In the genomic region with DNA sequence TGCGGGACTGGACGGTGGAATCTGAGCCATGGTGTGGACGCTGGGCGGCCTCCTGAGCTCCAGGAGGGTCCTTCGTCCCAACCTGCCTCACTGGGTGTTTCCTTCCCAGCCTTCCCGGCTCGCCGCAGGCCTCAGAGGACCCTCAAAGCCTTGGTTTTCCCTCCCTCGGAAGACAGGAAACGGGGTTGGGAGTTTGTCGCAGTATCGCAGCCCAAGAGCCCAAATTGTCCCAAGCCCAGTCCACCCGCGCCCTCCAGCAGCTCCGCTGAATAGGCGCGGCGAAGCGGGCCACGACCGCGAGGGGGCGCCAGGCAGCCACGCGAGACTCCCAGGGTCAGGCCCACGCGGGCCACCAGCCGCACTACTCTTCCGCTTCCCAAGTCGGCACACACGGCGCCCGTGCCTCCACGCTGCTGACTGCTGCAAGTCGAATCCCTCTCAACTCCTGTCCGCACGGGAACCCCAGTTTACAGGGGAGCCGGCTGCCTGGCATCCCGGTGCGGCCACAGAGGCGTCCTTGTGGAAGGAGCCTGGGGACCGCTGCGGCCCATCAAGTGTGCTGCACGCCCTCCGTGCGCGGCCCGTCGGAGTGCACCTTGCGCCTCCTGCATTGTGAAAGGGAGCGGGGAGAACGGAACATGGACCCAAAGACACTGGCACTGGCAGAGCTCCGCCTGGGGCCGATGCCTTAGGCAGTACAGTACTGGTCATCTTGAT, we compare ENCODE assay signal across 8 cellular contexts. TPM values are rescaled to one million over a fixed set of nuclear protein-coding genes. Genes with fewer than 3 reads are reported as not detected.
A peak's percentile ranks its signal among the peaks of the same experiment; 100 is the strongest.
DNase-seq lines count a peak whose midpoint lies in the region; ATAC-seq, FAIRE-seq and TF ChIP-seq lines count a peak whose summit lies in the region.

No MANE protein-coding gene starts in this region.

- peak; percentile 67 for DNase-seq in SIG-M5 treated with dmso at 0.1 percent for 504 hours (lab: John Stamatoyannopoulos, UW; ENCODE audit: unreplicated experiment)
- DNase-seq in SIG-M5 (lab: John Stamatoyannopoulos, UW), result no peak
- peak; percentile 83 to 84 for DNase-seq in HL-60 (ENCODE audit: low read depth in 1 of 2, low spot score in 1 of 2)
- DNase-seq in RCC 7860 (ENCODE audit: low spot score), result peak; percentile 42
- DNase-seq in fibroblast of the aortic adventitia (ENCODE audit: low read depth), result peak; percentile 74
- peak; percentile 80 for DNase-seq in neural crest cell (ENCODE audit: low read depth, low spot score)
- peak; percentile 94 for DNase-seq in stimulated activated naive CD8-positive, alpha-beta T cell treated with anti-CD3 and anti-CD28 coated beads, Interleukin-15, Interleukin-2, amounts not matched to agents 100 U/mL and 50 U/mL, for 24 hours

- FAIRE-seq in RCC 7860 (lab: Jason Lieb, UNC), result no peak

- H3K27me3 ChIP-seq in HL-60 (ENCODE audit: insufficient read depth, poor library complexity, severe bottlenecking), result no peaks in the 10 kb centered on the region

- no peaks in the 10 kb centered on the region for H3K36me3 Mint-ChIP-seq in activated T-helper 17 cell treated with anti-CD3 and anti-CD28 coated beads, Interleukin-2, amount 50 U/mL, for 72 hours (ENCODE audit: low read depth)
- H3K36me3 Mint-ChIP-seq in neural crest cell (ENCODE audit: low read depth), result no peaks in the 10 kb centered on the region

- H3K27ac ChIP-seq in HL-60 (replicated peaks), result peak overlapping the region; percentile 30; the same call in 1 of the 2 replicates

- H3K27me3 Mint-ChIP-seq in activated T-helper 17 cell treated with anti-CD3 and anti-CD28 coated beads, Interleukin-2, amount 50 U/mL, for 72 hours, result no peaks in the 10 kb centered on the region
- H3K27me3 Mint-ChIP-seq in neural crest cell (ENCODE audit: low read depth), result peaks cover 2% of the 10 kb centered on the region

- peak overlapping the region; percentile 79 for H3K4me3 Mint-ChIP-seq in activated T-helper 17 cell treated with anti-CD3 and anti-CD28 coated beads, Interleukin-2, amount 50 U/mL, for 72 hours
- H3K4me3 Mint-ChIP-seq in neural crest cell, result peak overlapping the region; percentile 38

- no peaks in the 10 kb centered on the region for H3K4me1 Mint-ChIP-seq in activated T-helper 17 cell treated with anti-CD3 and anti-CD28 coated beads, Interleukin-2, amount 50 U/mL, for 72 hours
- H3K4me1 Mint-ChIP-seq in neural crest cell, result peaks cover 9% of the 10 kb centered on the region

- no peak overlapping the region for H3K27ac Mint-ChIP-seq in activated T-helper 17 cell treated with anti-CD3 and anti-CD28 coated beads, Interleukin-2, amount 50 U/mL, for 72 hours
- no peak overlapping the region for H3K27ac Mint-ChIP-seq in neural crest cell (ENCODE audit: unreplicated experiment)

- H3K4me3 ChIP-seq in HL-60 (replicated peaks; ENCODE audit: insufficient read depth, low read length) (peak overlapping the region; percentile 48), fibroblast of the aortic adventitia (ENCODE audit: low read depth, low read length) (peak overlapping the region; percentile 64)

- peak; percentile 93 for ATAC-seq in activated T-helper 17 cell treated with anti-CD3 and anti-CD28 coated beads, Interleukin-2, amount 50 U/mL, for 72 hours (replicated peaks)
- peak; percentile 97 for ATAC-seq in stimulated activated naive CD8-positive, alpha-beta T cell treated with anti-CD3 and anti-CD28 coated beads, Interleukin-15, Interleukin-2, amounts not matched to agents 100 U/mL and 50 U/mL, for 24 hours

- peak; percentile 85 for TF ChIP-seq CTCF in HL-60 (IDR thresholded peaks at IDR 0.05; ENCODE audit: insufficient read depth, low read length)
- TF ChIP-seq CTCF in fibroblast of the aortic adventitia (IDR thresholded peaks at IDR 0.05; ENCODE audit: insufficient read depth, low read length), result peak; percentile 83
- TF ChIP-seq CTCF in neural crest cell (conservative IDR thresholded peaks at IDR 0.05), result peak; percentile 98

- H3K9me3 Mint-ChIP-seq in activated T-helper 17 cell treated with anti-CD3 and anti-CD28 coated beads, Interleukin-2, amount 50 U/mL, for 72 hours, result no peaks in the 10 kb centered on the region
- H3K9me3 Mint-ChIP-seq in neural crest cell, result no peaks in the 10 kb centered on the region

RNA-seq across cellular contexts. Expression of a gene that starts 40.4 kb away (rescaled TPM):
- 100 to 1,000 TPM; 203 to 389 TPM for total RNA-seq in activated T-helper 17 cell treated with anti-CD3 and anti-CD28 coated beads, Interleukin-2, amount 50 U/mL, for 72 hours
- total RNA-seq in fibroblast of the aortic adventitia (ENCODE audit: low replicate concordance) (38.6 and 635 TPM in 2 replicates), neural crest cell (1,143 and 1,176 TPM in 2 replicates)

RNA-seq across cellular contexts. Expression of a gene that starts 50.4 kb away (rescaled TPM):
- total RNA-seq in activated T-helper 17 cell treated with anti-CD3 and anti-CD28 coated beads, Interleukin-2, amount 50 U/mL, for 72 hours, result not detected
- total RNA-seq in fibroblast of the aortic adventitia (ENCODE audit: low replicate concordance) (0.08 TPM in 1 of 2 replicates, not detected in the other), neural crest cell (not detected in 2 replicates)

RNA-seq across cellular contexts. Expression of a gene that starts 52.5 kb away (rescaled TPM):
- 10 to 100 TPM; 10.9 to 17.3 TPM for total RNA-seq in activated T-helper 17 cell treated with anti-CD3 and anti-CD28 coated beads, Interleukin-2, amount 50 U/mL, for 72 hours
- total RNA-seq in fibroblast of the aortic adventitia (ENCODE audit: low replicate concordance), result 14.7 and 44.7 TPM in 2 replicates
- 13.5 and 13.9 TPM in 2 replicates for total RNA-seq in neural crest cell
